Comparison of ENCODE assay signal across 14 cellular contexts in the genomic region with DNA sequence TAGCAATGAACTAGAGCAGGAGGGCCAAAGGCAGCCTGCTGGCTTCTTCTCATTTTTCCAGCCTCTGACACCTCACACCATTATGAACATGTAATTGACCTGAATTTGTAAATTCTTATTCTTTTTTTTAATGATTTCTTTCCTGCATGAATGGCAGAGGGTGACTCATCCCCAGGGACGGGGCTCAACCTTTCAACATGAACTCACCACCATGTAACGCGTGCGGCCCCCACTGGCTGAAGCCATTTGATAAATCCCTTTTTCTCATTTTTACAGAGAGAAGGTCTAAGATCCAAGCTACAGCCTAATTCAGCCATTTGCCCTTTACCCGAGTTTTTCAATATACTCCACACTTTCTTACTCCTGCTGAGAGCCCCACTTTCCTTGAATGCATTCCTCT. TPM values are rescaled to one million over a fixed set of nuclear protein-coding genes. Genes with fewer than 3 reads are reported as not detected.
A peak's percentile ranks its signal among the peaks of the same experiment; 100 is the strongest.
DNase-seq lines count a peak whose midpoint lies in the region; ATAC-seq and TF ChIP-seq lines count a peak whose summit lies in the region.
"Had no signal": no experiment of that assay in that cellular context is flagged by ENCODE, and none has a peak within 500 bp of the region (broad histone marks: within the 10 kb centered on the region; RNA-seq: fewer than 3 reads in every experiment).

No MANE protein-coding gene starts in this region.

- H3K4me3 ChIP-seq in AG04450 (ENCODE audit: low read depth, low read length), result no peak overlapping the region
- H3K4me3 ChIP-seq: MG63, stomach had no signal

- DNase-seq in AG04450 (ENCODE audit: low read depth, low spot score) (no peak), H4 (ENCODE audit: low spot score) (peak; percentile 57), T1000 (lab: John Stamatoyannopoulos, UW) (peak; percentile 9), glomerular visceral epithelial cell (ENCODE audit: extremely low spot score) (peak; percentile 84), hepatic stellate cell (ENCODE audit: low spot score) (no peak), GDM1 (lab: John Stamatoyannopoulos, UW) (no peak)
- DNase-seq in activated CD4-positive, alpha-beta T cell treated with anti-CD3 and anti-CD28 coated beads for 48 hours, result no peak
- DNase-seq: activated naive CD4-positive, alpha-beta T cell treated with Interleukin-2 at 50 U/mL for 16 hours; cerebellar nuclear complex; MG63; NCI-H226; stomach; T-helper 17 cell had no signal

- POLR2A ChIA-PET in AG04450 (lab: Yijun Ruan, JAX), result no interaction called here

- no peaks in the 10 kb centered on the region for H3K27me3 ChIP-seq in AG04450 (ENCODE audit: control insufficient read depth, insufficient read depth, low read length)
- H3K27me3 ChIP-seq: MG63, stomach had no signal

- peak; percentile 30 for TF ChIP-seq CTCF in AG04450 (IDR thresholded peaks at IDR 0.05; ENCODE audit: low read depth, low read length)

- no peak for ATAC-seq in GM19023 (IDR thresholded peaks at IDR 0.05; ENCODE audit: unreplicated experiment)
- ATAC-seq: T-helper 17 cell had no signal

- peak overlapping the region; percentile 21 for H3K27ac ChIP-seq in AG04450 (ENCODE audit: low read depth, low read length)
- H3K27ac ChIP-seq: stomach had no signal

- H3K9me3 ChIP-seq in AG04450 (ENCODE audit: control insufficient read depth, insufficient read depth, low read length), result peaks cover 4% of the 10 kb centered on the region; the same call in 1 of the 2 replicates
- H3K9me3 ChIP-seq: MG63, stomach had no signal

- CTCF ChIA-PET in AG04450 (lab: Charles Lee), result interaction anchor here (0.9 to 1.5 kb wide), 3 partner anchors 60 to 65 kb away, joined by 3 to 5 read pairs (median 4); no protein-coding TSS in a partner anchor

RNA-seq across cellular contexts. Expression of a gene that starts 9.3 kb away (rescaled TPM):
- polyA plus RNA-seq in AG04450 (2011; rRNA removed), result 60.1 and 62.7 TPM in 2 replicates
- polyA minus RNA-seq in AG04450 (2011; rRNA and poly(A)+ RNA removed), result 60.1 and 67.9 TPM in 2 replicates
- total RNA-seq in H4 (2014; rRNA removed; shearing (Covaris generic)), result 31.3 and 36.1 TPM in 2 replicates

Comparison
In these comparisons a context has a peak if more than half of its experiments do, and no peak if none do; other contexts are left out.
1. DNase-seq: peak in H4 (single experiment), T1000 (single experiment) and glomerular visceral epithelial cell (single experiment); none in AG04450 (single experiment), activated CD4-positive, alpha-beta T cell treated with anti-CD3 and anti-CD28 coated beads for 48 hours (single experiment), hepatic stellate cell (single experiment) and GDM1 (single experiment).